22 cellular contexts compared by ENCODE assay signal in the genomic region with DNA sequence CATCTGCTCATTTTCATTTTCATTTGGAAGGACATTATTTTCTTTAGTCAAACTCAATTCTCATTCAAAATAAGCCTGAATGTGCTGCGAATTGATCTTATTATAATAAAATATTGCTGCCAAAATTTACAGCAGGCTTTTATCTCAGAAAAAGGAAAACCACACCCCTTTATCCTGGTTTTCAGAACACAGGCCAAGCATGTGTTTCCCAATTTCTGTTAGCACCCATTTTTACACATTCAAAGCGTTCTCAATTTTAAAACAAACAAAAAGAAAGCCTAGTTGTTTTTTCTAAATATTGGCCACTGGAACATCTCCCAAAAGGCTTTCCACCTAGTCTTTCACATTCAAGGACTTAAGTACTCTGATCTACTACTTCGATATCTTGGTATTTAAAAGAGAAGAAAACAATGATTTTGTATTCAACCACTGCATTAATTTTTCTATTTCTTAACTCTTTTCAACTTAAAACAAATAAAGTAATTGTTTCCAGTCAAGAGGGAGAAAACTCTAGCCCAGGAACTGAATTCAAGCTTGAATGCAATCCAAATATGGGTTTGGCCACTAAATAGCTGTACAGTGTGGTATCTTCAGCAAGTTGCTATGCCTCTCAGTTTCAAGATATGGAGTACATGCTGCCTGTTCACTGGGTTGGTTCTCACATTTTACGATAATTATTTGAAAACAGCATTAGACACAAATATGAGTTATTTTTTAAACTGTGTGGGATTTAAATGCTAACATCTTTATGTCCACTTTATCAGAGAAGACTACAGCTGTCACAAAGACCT. TPM values are rescaled to one million over a fixed set of nuclear protein-coding genes. Genes with fewer than 3 reads are reported as not detected.
DNase-seq lines count a peak whose midpoint lies in the region; ATAC-seq and TF ChIP-seq lines count a peak whose summit lies in the region.
"Had no signal": no experiment of that assay in that cellular context is flagged by ENCODE, and none has a peak within 500 bp of the region (broad histone marks: within the 10 kb centered on the region; RNA-seq: fewer than 3 reads in every experiment).

No MANE protein-coding gene starts in this region.

- H3K4me3 ChIP-seq in PC-3 (ENCODE audit: low read length) (no peak overlapping the region), endodermal cell (ENCODE audit: low read length) (no peak overlapping the region)
- H3K4me3 ChIP-seq: HAP-1, Peyer's patch had no signal

- TF ChIP-seq CTCF in AG09319 (IDR thresholded peaks at IDR 0.05; ENCODE audit: low read depth, low read length), result no peak
- no peak for TF ChIP-seq CTCF in PC-3 (conservative IDR thresholded peaks at IDR 0.05; ENCODE audit: low read depth, low read length)
- TF ChIP-seq CTCF in endodermal cell (conservative IDR thresholded peaks at IDR 0.05), result no peak
- TF ChIP-seq CTCF in nephron (IDR thresholded peaks at IDR 0.05; ENCODE audit: unreplicated experiment in 3 of 3), result no peak

- H3K27ac Mint-ChIP-seq in endodermal cell (peak overlapping the region; percentile 64), nephron (peak overlapping the region; percentile 41 to 74 (median 56))
- H3K27ac Mint-ChIP-seq: activated CD8-positive, alpha-beta T cell treated with anti-CD3 and anti-CD28 coated beads for 36 hours; activated naive CD4-positive, alpha-beta T cell treated with anti-CD3 and anti-CD28 coated beads, Interleukin-2, amount 50 U/mL, for 24 hours; CD4-positive, alpha-beta memory T cell; natural killer cell; stimulated activated memory B cell treated with anti-CD40 and anti-IgM and Interleukin-4, amounts not matched to agents 10 μg/mL and 1 μg/mL and 100 μg/mL, for 72 hours had no signal

- H3K9me2 ChIP-seq in PC-3 (replicated peaks; ENCODE audit: low read length), result no peaks in the 10 kb centered on the region

- intact Hi-C loops in PC-3 (cut with micrococcal nuclease), result loop anchor here (10.0 kb wide), 1 partner anchor 300 kb away; no protein-coding TSS in a partner anchor

- H3K4me1 ChIP-seq in PC-3 (ENCODE audit: insufficient read depth, low read length) (peaks cover 44% of the 10 kb centered on the region), endodermal cell (ENCODE audit: control insufficient read depth, insufficient read depth, low read length) (peaks cover 37% of the 10 kb centered on the region)
- H3K4me1 ChIP-seq: Peyer's patch had no signal

- no peak overlapping the region for H3K9ac ChIP-seq in PC-3 (ENCODE audit: low read length)
- H3K9ac ChIP-seq in endodermal cell (ENCODE audit: extremely low read depth, low read length, poor library complexity, severe bottlenecking), result no peak overlapping the region

- no peaks in the 10 kb centered on the region for H3K9me3 ChIP-seq in PC-3 (ENCODE audit: low read length)
- no peaks in the 10 kb centered on the region for H3K9me3 ChIP-seq in endodermal cell (ENCODE audit: control insufficient read depth, low read length)
- H3K9me3 ChIP-seq: esophagus muscularis mucosa, HAP-1, Peyer's patch had no signal

- no peak overlapping the region for H3K4me3 Mint-ChIP-seq in endodermal cell
- H3K4me3 Mint-ChIP-seq in nephron, result no peak overlapping the region
- H3K4me3 Mint-ChIP-seq: activated CD8-positive, alpha-beta T cell treated with anti-CD3 and anti-CD28 coated beads for 36 hours; activated naive CD4-positive, alpha-beta T cell treated with anti-CD3 and anti-CD28 coated beads, Interleukin-2, amount 50 U/mL, for 24 hours; activated T-cell treated with anti-CD3 and anti-CD28 coated beads, Interleukin-2, amount 50 U/mL, for 4 hours; CD4-positive, alpha-beta memory T cell; natural killer cell; stimulated activated memory B cell treated with anti-CD40 and anti-IgM and Interleukin-4, amounts not matched to agents 10 μg/mL and 1 μg/mL and 100 μg/mL, for 72 hours had no signal

- H3K36me3 Mint-ChIP-seq in endodermal cell (ENCODE audit: low read depth) (peaks cover 20% of the 10 kb centered on the region), nephron (ENCODE audit: low read depth) (peaks cover 18% of the 10 kb centered on the region)
- H3K36me3 Mint-ChIP-seq: activated naive CD4-positive, alpha-beta T cell treated with anti-CD3 and anti-CD28 coated beads, Interleukin-2, amount 50 U/mL, for 24 hours; CD4-positive, alpha-beta memory T cell; natural killer cell; stimulated activated memory B cell treated with anti-CD40 and anti-IgM and Interleukin-4, amounts not matched to agents 10 μg/mL and 1 μg/mL and 100 μg/mL, for 72 hours had no signal

- peaks cover 28% of the 10 kb centered on the region; the same call in 1 of the 2 replicates for H3K79me2 ChIP-seq in PC-3 (ENCODE audit: low read length)

- WGBS in endodermal cell (ENCODE audit: insufficient coverage in 1 of 2, insufficient read length in 1 of 2), 2 experiments, result 92 to 94% methylated on average over 2 to 4 of the region's 4 CpGs

- DNase-seq in AG09319 (ENCODE audit: extremely low read depth, low read depth) (peak; percentile 22), PC-3 (peak; percentile 27), endodermal cell (no peak), GM19238 (ENCODE audit: insufficient read length, low spot score) (no peak), NCI-H510A treated with DMSO at 0.1 percent for 48 hours (lab: John Stamatoyannopoulos, UW) (no peak), NCI-H748 (lab: John Stamatoyannopoulos, UW; ENCODE audit: unreplicated experiment) (no peak), 8988T (no peak)
- DNase-seq: activated CD8-positive, alpha-beta T cell treated with anti-CD3 and anti-CD28 coated beads for 36 hours; activated T-cell treated with anti-CD3 and anti-CD28 coated beads, Interleukin-2, amount 50 U/mL, for 4 hours; brain microvascular endothelial cell; CD4-positive, alpha-beta memory T cell; DMS79; kidney; natural killer cell; NCI-H1436; Peyer's patch; T1000 had no signal

- H3K4me2 ChIP-seq in PC-3 (ENCODE audit: low read length), result peak overlapping the region; percentile 2

- POLR2A ChIA-PET in PC-3 (lab: Charles Lee; ENCODE audit: unreplicated experiment), result no interaction called here

- H3K27ac ChIP-seq in PC-3 (ENCODE audit: low read length) (peak overlapping the region; percentile 32), endodermal cell (ENCODE audit: low read depth, low read length) (peak overlapping the region; percentile 15)
- H3K27ac ChIP-seq: brain microvascular endothelial cell, esophagus muscularis mucosa, Peyer's patch had no signal

- H3K36me3 ChIP-seq in PC-3 (ENCODE audit: low read depth, low read length) (no peaks in the 10 kb centered on the region), endodermal cell (ENCODE audit: control insufficient read depth, insufficient read depth, low read length) (peaks cover 91% of the 10 kb centered on the region)
- H3K36me3 ChIP-seq: brain microvascular endothelial cell, esophagus muscularis mucosa, Peyer's patch had no signal

- BruUV-seq in PC-3 (replicated peaks; lab: Mats Ljungman, UMichigan), result no TSS peak

- H3K4me1 Mint-ChIP-seq in endodermal cell, result peaks cover 62% of the 10 kb centered on the region
- peaks cover 14% of the 10 kb centered on the region for H3K4me1 Mint-ChIP-seq in nephron
- H3K4me1 Mint-ChIP-seq: activated naive CD4-positive, alpha-beta T cell treated with anti-CD3 and anti-CD28 coated beads, Interleukin-2, amount 50 U/mL, for 24 hours; CD4-positive, alpha-beta memory T cell; natural killer cell; stimulated activated memory B cell treated with anti-CD40 and anti-IgM and Interleukin-4, amounts not matched to agents 10 μg/mL and 1 μg/mL and 100 μg/mL, for 72 hours had no signal

- CTCF ChIA-PET in PC-3 (lab: Charles Lee), result no interaction called here

- H3K9me3 Mint-ChIP-seq in endodermal cell (no peaks in the 10 kb centered on the region), nephron (no peaks in the 10 kb centered on the region)
- H3K9me3 Mint-ChIP-seq: activated T-cell treated with anti-CD3 and anti-CD28 coated beads, Interleukin-2, amount 50 U/mL, for 4 hours had no signal

- H4K20me1 ChIP-seq in PC-3 (ENCODE audit: low read length), result no peaks in the 10 kb centered on the region

- H2AFZ ChIP-seq in PC-3 (ENCODE audit: low read length), result 0 out of 2 replicates have a peak overlapping the region, but pooled peaks have one; percentile 1

- peak; percentile 34; the same call in 1 of the 2 replicates for ATAC-seq in PC-3
- ATAC-seq: activated CD8-positive, alpha-beta T cell treated with anti-CD3 and anti-CD28 coated beads for 36 hours; activated T-cell treated with anti-CD3 and anti-CD28 coated beads, Interleukin-2, amount 50 U/mL, for 4 hours; natural killer cell; stimulated activated memory B cell treated with anti-CD40 and anti-IgM and Interleukin-4, amounts not matched to agents 10 μg/mL and 1 μg/mL and 100 μg/mL, for 72 hours had no signal

- H3K27me3 ChIP-seq in PC-3 (ENCODE audit: low read length) (no peaks in the 10 kb centered on the region), endodermal cell (ENCODE audit: control insufficient read depth, insufficient read depth, low read length, poor library complexity, severe bottlenecking) (no peaks in the 10 kb centered on the region)
- H3K27me3 ChIP-seq: brain microvascular endothelial cell, esophagus muscularis mucosa, Peyer's patch had no signal

- no peaks in the 10 kb centered on the region for H3K27me3 Mint-ChIP-seq in endodermal cell (ENCODE audit: insufficient read depth)
- no peaks in the 10 kb centered on the region for H3K27me3 Mint-ChIP-seq in nephron (ENCODE audit: low read depth)
- H3K27me3 Mint-ChIP-seq: activated CD8-positive, alpha-beta T cell treated with anti-CD3 and anti-CD28 coated beads for 36 hours; activated naive CD4-positive, alpha-beta T cell treated with anti-CD3 and anti-CD28 coated beads, Interleukin-2, amount 50 U/mL, for 24 hours; CD4-positive, alpha-beta memory T cell; stimulated activated memory B cell treated with anti-CD40 and anti-IgM and Interleukin-4, amounts not matched to agents 10 μg/mL and 1 μg/mL and 100 μg/mL, for 72 hours had no signal

- H3F3A ChIP-seq in PC-3 (ENCODE audit: low read length, unreplicated experiment), result no peaks in the 10 kb centered on the region

RNA-seq across cellular contexts. Expression of gene CDH2, which starts 52.5 kb away (rescaled TPM):
- total RNA-seq in PC-3 (2014; rRNA removed), result 34.0 and 39.2 TPM in 2 replicates
- total RNA-seq in endodermal cell, result 100 to 1,000 TPM; 486 to 572 TPM
- 288 TPM for polyA plus RNA-seq in endodermal cell (2013, experiment 1 of 2)
- 284 TPM for polyA plus RNA-seq in endodermal cell (2013, experiment 2 of 2)
- total RNA-seq: CD4-positive, alpha-beta memory T cell had no signal
- polyA plus RNA-seq: CD4-positive, alpha-beta memory T cell had no signal

Comparison
In these comparisons a context has a peak if more than half of its experiments do, and no peak if none do; other contexts are left out.
1. DNase-seq: peak in AG09319 (single experiment) and PC-3 (single experiment); none in endodermal cell (single experiment), GM19238 (single experiment), NCI-H510A treated with DMSO at 0.1 percent for 48 hours (single experiment), NCI-H748 (single experiment) and 8988T (single experiment).
2. RNA of gene CDH2, which starts 52.5 kb away (total RNA-seq): 486 to 572 TPM in endodermal cell; 34.0 to 39.2 TPM in PC-3; every median in the first group is over 10 times any median in the second.